In the genomic region with DNA sequence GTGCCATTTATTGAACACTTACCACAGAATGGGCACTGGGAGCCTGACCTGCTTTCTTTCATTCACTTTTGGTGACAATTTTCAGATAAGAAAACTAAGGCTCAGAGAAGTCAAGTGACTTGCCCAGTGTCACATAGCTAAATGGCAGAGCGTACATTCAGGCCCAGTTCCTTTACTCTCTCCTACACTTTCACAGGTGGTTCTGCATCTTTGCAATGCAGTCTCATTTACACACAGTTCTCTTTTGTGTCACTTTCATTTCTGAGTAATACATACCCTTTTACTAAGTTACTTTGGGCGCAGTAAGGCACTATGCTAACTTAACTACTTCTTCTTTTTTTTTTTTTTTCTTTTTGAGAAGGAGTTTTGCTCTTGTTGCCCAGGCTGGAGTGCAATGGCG, we compare ENCODE assay signal across 9 cellular contexts.
A peak's percentile ranks its signal among the peaks of the same experiment; 100 is the strongest.
DNase-seq lines count a peak whose midpoint lies in the region; ATAC-seq lines count a peak whose summit lies in the region.
"Had no signal": no experiment of that assay in that cellular context is flagged by ENCODE, and none has a peak within 500 bp of the region (broad histone marks: within the 10 kb centered on the region; RNA-seq: fewer than 3 reads in every experiment).

No MANE protein-coding gene starts in this region.

- ATAC-seq in GM18861 (IDR thresholded peaks at IDR 0.05; ENCODE audit: unreplicated experiment) (peak; percentile 97), GM21717 (IDR thresholded peaks at IDR 0.05; ENCODE audit: unreplicated experiment) (peak; percentile 97), HG03520 (IDR thresholded peaks at IDR 0.05; ENCODE audit: unreplicated experiment) (peak; percentile 83)

- peak; percentile 28 for DNase-seq in germinal center (ENCODE audit: low spot score)
- DNase-seq in NCI-H2107 treated with DMSO at 0.1 percent for 48 hours (lab: John Stamatoyannopoulos, UW; ENCODE audit: unreplicated experiment) = no peak
- no peak for DNase-seq in hippocampal formation (lab: John Stamatoyannopoulos, UW)
- no peak for DNase-seq in NCI-H2196 (lab: John Stamatoyannopoulos, UW; ENCODE audit: unreplicated experiment)
- no peak for DNase-seq in globus pallidus (ENCODE audit: low spot score)
- DNase-seq: NCI-H1105 had no signal
